ENCODE assay signal across 4 cellular contexts in the genomic region with DNA sequence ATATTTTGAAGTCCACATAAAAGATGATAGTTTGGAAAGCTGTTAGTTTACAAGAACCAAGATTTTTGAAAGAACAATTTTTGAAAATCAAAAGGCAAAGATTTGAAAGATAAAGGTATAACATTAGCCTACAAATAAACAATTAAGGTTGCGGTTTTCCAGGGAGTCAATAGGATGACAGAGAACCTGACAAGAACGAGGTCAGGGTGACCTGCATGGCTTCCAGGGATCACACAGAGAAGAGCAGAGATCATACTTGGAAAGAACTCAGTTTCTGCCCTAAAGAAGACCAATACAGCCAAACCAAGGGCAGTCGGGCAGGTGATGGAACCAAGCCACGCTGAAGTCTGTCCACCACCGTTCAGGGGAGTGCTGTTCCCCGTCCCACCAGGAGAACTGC. TPM values are rescaled to one million over a fixed set of nuclear protein-coding genes. Genes with fewer than 3 reads are reported as not detected.
"Had no signal": no experiment of that assay in that cellular context is flagged by ENCODE, and none has a peak within 500 bp of the region (broad histone marks: within the 10 kb centered on the region; RNA-seq: fewer than 3 reads in every experiment).

No MANE protein-coding gene starts in this region.

RNA-seq across cellular contexts. Expression of a gene that starts 41.3 kb away (rescaled TPM):
- total RNA-seq: H1, H7, HFFc6, IMR-90 had no signal
- polyA plus RNA-seq: H1, IMR-90 had no signal
